In the genomic region with DNA sequence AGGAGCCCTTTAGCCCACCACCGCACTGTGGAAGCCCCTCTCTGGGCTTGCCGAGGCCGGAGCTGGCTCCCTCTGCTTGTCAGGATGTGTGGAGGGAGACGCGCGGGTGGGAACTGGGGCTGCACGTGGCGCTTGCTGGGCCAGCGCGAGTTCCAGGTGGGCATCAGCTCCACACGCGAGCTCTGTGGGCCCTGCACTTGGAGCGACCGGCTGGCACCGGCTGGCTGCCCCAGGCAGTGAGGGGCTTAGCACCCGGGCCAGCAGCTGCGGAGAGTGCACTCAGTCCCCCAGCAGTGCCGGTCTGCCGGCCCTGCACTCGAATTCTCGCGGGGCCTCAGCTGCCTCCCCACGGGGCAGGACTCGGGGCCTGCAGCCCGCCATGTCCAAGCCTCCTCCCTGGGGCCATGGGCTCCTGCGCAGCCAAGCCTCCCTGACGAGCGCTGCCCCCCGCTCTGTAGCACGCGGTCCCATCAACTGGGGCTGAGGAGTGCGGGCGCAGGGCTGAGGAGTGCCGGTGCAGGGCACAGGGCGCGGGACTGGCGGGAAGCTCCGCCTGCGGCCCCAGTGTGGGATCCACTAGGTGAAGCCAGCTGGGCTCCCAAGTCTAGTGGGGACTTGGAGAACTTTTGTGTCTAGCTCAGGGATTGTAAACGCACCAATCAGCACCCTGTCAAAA, we compare ENCODE assay signal across 16 cellular contexts.
DNase-seq lines count a peak whose midpoint lies in the region; ATAC-seq and TF ChIP-seq lines count a peak whose summit lies in the region.
"Had no signal": no experiment of that assay in that cellular context is flagged by ENCODE, and none has a peak within 500 bp of the region (broad histone marks: within the 10 kb centered on the region; RNA-seq: fewer than 3 reads in every experiment).

No MANE protein-coding gene starts in this region.

- H3K9me3 Mint-ChIP-seq in stimulated activated naive CD8-positive, alpha-beta T cell treated with anti-CD3 and anti-CD28 coated beads, Interleukin-15, amount 100 ng/mL, for 72 hours, result peaks cover 6 to 18% of the 10 kb centered on the region in 2 donors

- ATAC-seq in stimulated activated naive CD8-positive, alpha-beta T cell treated with anti-CD3 and anti-CD28 coated beads, Interleukin-15, amount 100 ng/mL, for 72 hours, result peak; percentile 28
- no peak for ATAC-seq in stimulated activated naive CD8-positive, alpha-beta T cell treated with anti-CD3 and anti-CD28 coated beads, Interleukin-15, Interleukin-2, amounts not matched to agents 100 U/mL and 50 U/mL, for 24 hours
- ATAC-seq in lower lobe of right lung (peak in 1 of 2 donors; percentile 19), sciatic nerve (no peak), aorta (ENCODE audit: low FRiP score) (peak; percentile 33), GM18505 (IDR thresholded peaks at IDR 0.05; ENCODE audit: unreplicated experiment) (no peak)
- ATAC-seq: HepG2 had no signal

- 93 to 94% methylated on average over 38 to 40 of the region's 40 CpGs for WGBS in aorta, 2 donors

- H3K4me3 ChIP-seq in lower lobe of right lung (no peak overlapping the region), aorta (ENCODE audit: low read length in 2 of 2) (no peak overlapping the region), vagina (no peak overlapping the region)
- H3K4me3 ChIP-seq: BLaER1 had no signal

- H3K27me3 ChIP-seq in lower lobe of right lung (ENCODE audit: low read depth), result no peaks in the 10 kb centered on the region
- no peaks in the 10 kb centered on the region for H3K27me3 ChIP-seq in aorta (ENCODE audit: control insufficient read depth in 1 of 2, insufficient read depth in 2 of 2, low read length in 1 of 2)
- H3K27me3 ChIP-seq in vagina, result no peaks in the 10 kb centered on the region
- H3K27me3 ChIP-seq: BLaER1 had no signal

- intact Hi-C loops in lower lobe of right lung (cut with DNase I) (no loop called here), sciatic nerve (cut with DNase I) (no loop called here), aorta (cut with DNase I) (no loop called here), vagina (cut with DNase I) (no loop called here)

- H3K4me1 ChIP-seq in lower lobe of right lung, result no peaks in the 10 kb centered on the region
- no peaks in the 10 kb centered on the region for H3K4me1 ChIP-seq in aorta (ENCODE audit: control insufficient read depth in 1 of 2, insufficient read depth in 2 of 2, low read length in 2 of 2)
- no peaks in the 10 kb centered on the region for H3K4me1 ChIP-seq in vagina
- H3K4me1 ChIP-seq: BLaER1 had no signal

- no peak for TF ChIP-seq CTCF in lower lobe of right lung (IDR thresholded peaks at IDR 0.05)
- no peak for TF ChIP-seq CTCF in vagina (IDR thresholded peaks at IDR 0.05)

- H3K36me3 ChIP-seq in lower lobe of right lung, result no peaks in the 10 kb centered on the region
- H3K36me3 ChIP-seq in aorta (ENCODE audit: control insufficient read depth in 1 of 2, insufficient read depth in 2 of 2, low read length in 1 of 2), result no peaks in the 10 kb centered on the region
- no peaks in the 10 kb centered on the region for H3K36me3 ChIP-seq in vagina
- H3K36me3 ChIP-seq: BLaER1 had no signal

- no peak for DNase-seq in stimulated activated naive CD8-positive, alpha-beta T cell treated with anti-CD3 and anti-CD28 coated beads, Interleukin-15, amount 100 ng/mL, for 72 hours
- DNase-seq in stimulated activated naive CD8-positive, alpha-beta T cell treated with anti-CD3 and anti-CD28 coated beads, Interleukin-15, Interleukin-2, amounts not matched to agents 100 U/mL and 50 U/mL, for 24 hours, result no peak
- DNase-seq in lower lobe of right lung (peak; percentile 39), sciatic nerve (ENCODE audit: low spot score) (peak; percentile 50), aorta (peak; percentile 44 to 57), NCI-H1417 (lab: John Stamatoyannopoulos, UW) (no peak), vagina (ENCODE audit: extremely low spot score in 2 of 2) (no peak)
- DNase-seq: 8988T; CD4-positive, alpha-beta memory T cell; DMS79 treated with DMSO at 0.1 percent for 48 hours; GF-D8; H9 had no signal

- H3K27ac Mint-ChIP-seq in stimulated activated naive CD8-positive, alpha-beta T cell treated with anti-CD3 and anti-CD28 coated beads, Interleukin-15, amount 100 ng/mL, for 72 hours, result no peak overlapping the region
- H3K27ac Mint-ChIP-seq: CD14-positive monocyte, H9 had no signal

- no peak for TF ChIP-seq POLR2A in GM18505 (IDR thresholded peaks at IDR 0.05; ENCODE audit: borderline replicate concordance, extremely low read depth, insufficient read depth, insufficient read length)
- TF ChIP-seq POLR2A in vagina (IDR thresholded peaks at IDR 0.05), result no peak

- H3K4me1 Mint-ChIP-seq in stimulated activated naive CD8-positive, alpha-beta T cell treated with anti-CD3 and anti-CD28 coated beads, Interleukin-15, amount 100 ng/mL, for 72 hours, result no peaks in the 10 kb centered on the region
- H3K4me1 Mint-ChIP-seq: CD14-positive monocyte; CD4-positive, alpha-beta memory T cell; H9 had no signal

- no peaks in the 10 kb centered on the region for H3K27me3 Mint-ChIP-seq in stimulated activated naive CD8-positive, alpha-beta T cell treated with anti-CD3 and anti-CD28 coated beads, Interleukin-15, amount 100 ng/mL, for 72 hours

- no peak overlapping the region for H3K4me3 Mint-ChIP-seq in stimulated activated naive CD8-positive, alpha-beta T cell treated with anti-CD3 and anti-CD28 coated beads, Interleukin-15, amount 100 ng/mL, for 72 hours
- H3K4me3 Mint-ChIP-seq: CD14-positive monocyte; CD4-positive, alpha-beta memory T cell; H9 had no signal

- H3K27ac ChIP-seq in lower lobe of right lung (no peak overlapping the region), aorta (ENCODE audit: low read depth in 1 of 2, low read length in 2 of 2) (no peak overlapping the region), vagina (no peak overlapping the region)
- H3K27ac ChIP-seq: BLaER1 had no signal

- H3K9me3 ChIP-seq in lower lobe of right lung, result peaks cover 20% of the 10 kb centered on the region
- H3K9me3 ChIP-seq in aorta (ENCODE audit: control insufficient read depth, low read length), result no peaks in the 10 kb centered on the region
- H3K9me3 ChIP-seq in vagina, result no peaks in the 10 kb centered on the region

Comparison
In these comparisons a context has a peak if more than half of its experiments do, and no peak if none do; other contexts are left out.
1. ATAC-seq: peak in stimulated activated naive CD8-positive, alpha-beta T cell treated with anti-CD3 and anti-CD28 coated beads, Interleukin-15, amount 100 ng/mL, for 72 hours (single experiment) and aorta (single experiment); none in stimulated activated naive CD8-positive, alpha-beta T cell treated with anti-CD3 and anti-CD28 coated beads, Interleukin-15, Interleukin-2, amounts not matched to agents 100 U/mL and 50 U/mL, for 24 hours (single experiment), sciatic nerve (single experiment) and GM18505 (single experiment).
2. DNase-seq: peak in lower lobe of right lung (single experiment), sciatic nerve (single experiment) and aorta (2 of 2); none in stimulated activated naive CD8-positive, alpha-beta T cell treated with anti-CD3 and anti-CD28 coated beads, Interleukin-15, amount 100 ng/mL, for 72 hours (0 of 2), stimulated activated naive CD8-positive, alpha-beta T cell treated with anti-CD3 and anti-CD28 coated beads, Interleukin-15, Interleukin-2, amounts not matched to agents 100 U/mL and 50 U/mL, for 24 hours (single experiment), NCI-H1417 (0 of 3) and vagina (0 of 2).